In genomic region chr17:45318561-45319230, GRCh38 we compare ENCODE assay signal across 13 cellular contexts. TPM values are rescaled to one million over a fixed set of nuclear protein-coding genes. Genes with fewer than 3 reads are reported as not detected.
DNase-seq lines count a peak whose midpoint lies in the region; ATAC-seq and TF ChIP-seq lines count a peak whose summit lies in the region.
"Had no signal": no experiment of that assay in that cellular context is flagged by ENCODE, and none has a peak within 500 bp of the region (broad histone marks: within the 10 kb centered on the region; RNA-seq: fewer than 3 reads in every experiment).

No MANE protein-coding gene starts in this region.

- no peak for ATAC-seq in HG02798 (IDR thresholded peaks at IDR 0.05; ENCODE audit: poor library complexity, unreplicated experiment)
- ATAC-seq: body of pancreas, gastrocnemius medialis had no signal

- H3K9me3 ChIP-seq in OCI-LY7 (ENCODE audit: low read length) (no peaks in the 10 kb centered on the region), colonic mucosa (no peaks in the 10 kb centered on the region)
- H3K9me3 ChIP-seq: body of pancreas, gastrocnemius medialis had no signal

- POLR2A ChIA-PET in OCI-LY7 (lab: Charles Lee), result interaction anchor here (0.8 kb wide), 1 partner anchor 93 kb away, joined by 3 read pairs; no protein-coding TSS in a partner anchor

- intact Hi-C loops in Calu3 (cut with micrococcal nuclease; ENCODE audit: unreplicated experiment) (no loop called here), OCI-LY7 (cut with micrococcal nuclease; ENCODE audit: unreplicated experiment) (loop anchor here (5.0 kb wide), 1 partner anchor 91 kb away; no protein-coding TSS in a partner anchor), colonic mucosa (cut with DNase I) (no loop called here)

- no peak overlapping the region; the same call in 1 of the 2 replicates for H2AFZ ChIP-seq in OCI-LY7 (ENCODE audit: low read length)

- H3K4me3 Mint-ChIP-seq in Calu3 (ENCODE audit: low read depth, unreplicated experiment), result peak overlapping the region; percentile 2
- H3K4me3 Mint-ChIP-seq in progenitor cell of endocrine pancreas (ENCODE audit: low read depth), result peak overlapping the region; percentile 7

- H3K4me2 ChIP-seq in OCI-LY7 (ENCODE audit: low read length), result peak overlapping the region; percentile 84

- H3K79me2 ChIP-seq in OCI-LY7 (ENCODE audit: insufficient read depth, low read depth, low read length), result peaks cover 27% of the 10 kb centered on the region

- H3K4me1 ChIP-seq in OCI-LY7 (ENCODE audit: insufficient read depth, low read length, poor library complexity, severe bottlenecking), result peaks cover 22% of the 10 kb centered on the region
- H3K4me1 ChIP-seq in colonic mucosa, result peaks cover 25% of the 10 kb centered on the region

- CTCF ChIA-PET in Calu3 (lab: Charles Lee), result interaction anchor here (0.7 to 1.9 kb wide), 6 partner anchors 18 to 170 kb away, joined by 3 to 6 read pairs (median 4); partner anchors contain the start of gene HEXIM1
- CTCF ChIA-PET in OCI-LY7 (lab: Charles Lee; ENCODE audit: unreplicated experiment), result no interaction called here

- no peaks in the 10 kb centered on the region for H3K9me2 ChIP-seq in OCI-LY7 (ENCODE audit: insufficient read depth, low read length)

- H3K27me3 ChIP-seq in colonic mucosa, result no peaks in the 10 kb centered on the region
- H3K27me3 ChIP-seq: body of pancreas, gastrocnemius medialis had no signal

- H3K36me3 Mint-ChIP-seq in Calu3 (ENCODE audit: insufficient read depth, unreplicated experiment), result peaks cover 44% of the 10 kb centered on the region
- no peaks in the 10 kb centered on the region for H3K36me3 Mint-ChIP-seq in progenitor cell of endocrine pancreas (ENCODE audit: insufficient read depth)

- no peak for TF ChIP-seq CTCF in Calu3 (IDR thresholded peaks at IDR 0.05; ENCODE audit: unreplicated experiment)
- TF ChIP-seq CTCF in OCI-LY7 (conservative IDR thresholded peaks at IDR 0.05; ENCODE audit: low read length), result no peak
- TF ChIP-seq CTCF in colonic mucosa (IDR thresholded peaks at IDR 0.05), result no peak
- no peak for TF ChIP-seq CTCF in progenitor cell of endocrine pancreas (IDR thresholded peaks at IDR 0.05; ENCODE audit: unreplicated experiment)

- peak overlapping the region in 1 of 2 donors; percentile 55 for H3K9ac ChIP-seq in colonic mucosa (ENCODE audit: low read depth in 2 of 2, low read length in 2 of 2)

- H3K9me3 Mint-ChIP-seq in Calu3 (ENCODE audit: low read depth, unreplicated experiment) (no peaks in the 10 kb centered on the region), progenitor cell of endocrine pancreas (ENCODE audit: low read depth) (no peaks in the 10 kb centered on the region)

- DNase-seq in Calu3 (no peak), OCI-LY7 (ENCODE audit: low spot score) (no peak), colonic mucosa (peak; percentile 65), progenitor cell of endocrine pancreas (ENCODE audit: low spot score, unreplicated experiment) (no peak), NCI-H524 treated with DMSO at 0.1 percent for 48 hours (lab: John Stamatoyannopoulos, UW) (no peak)
- DNase-seq in activated effector memory CD4-positive, alpha-beta T cell treated with anti-CD3 and anti-CD28 coated beads, Interleukin-2, amount 50 U/mL, for 16 hours, result no peak
- DNase-seq: activated CD4-positive, CD25-positive, alpha-beta regulatory T cell treated with anti-CD3 and anti-CD28 coated beads, Interleukin-2, amount 50 U/mL, for 72 hours; gastrocnemius medialis; stimulated activated CD4-positive, alpha-beta T cell treated with anti-CD3 and anti-CD28 coated beads, Interleukin-1b, Interleukin-23, amount 100 ng/mL, for 48 hours had no signal

- peaks cover 5% of the 10 kb centered on the region; the same call in 1 of the 2 replicates for H4K20me1 ChIP-seq in OCI-LY7 (ENCODE audit: insufficient read depth, low read length)

- H3K27ac ChIP-seq in OCI-LY7 (ENCODE audit: low read depth, low read length, poor library complexity, severe bottlenecking) (no peak overlapping the region), colonic mucosa (peak overlapping the region; percentile 98)

- H3K27ac Mint-ChIP-seq in Calu3 (ENCODE audit: unreplicated experiment) (peak overlapping the region; percentile 34), progenitor cell of endocrine pancreas (peak overlapping the region; percentile 5)

- H3K4me3 ChIP-seq in OCI-LY7 (ENCODE audit: low read depth, low read length, poor library complexity, severe bottlenecking), result no peak overlapping the region
- no peak overlapping the region for H3K4me3 ChIP-seq in colonic mucosa
- H3K4me3 ChIP-seq: body of pancreas had no signal

- H3K36me3 ChIP-seq in OCI-LY7 (ENCODE audit: insufficient read depth, low read length) (no peaks in the 10 kb centered on the region), colonic mucosa (no peaks in the 10 kb centered on the region)
- H3K36me3 ChIP-seq: gastrocnemius medialis had no signal

- no TSS peak for BruUV-seq in Calu3 (replicated peaks; lab: Mats Ljungman, UMichigan)
- no TSS peak for BruUV-seq in OCI-LY7 (replicated peaks; lab: Mats Ljungman, UMichigan)

- H3K4me1 Mint-ChIP-seq in Calu3 (ENCODE audit: low read depth, unreplicated experiment) (peaks cover 73% of the 10 kb centered on the region), progenitor cell of endocrine pancreas (ENCODE audit: low read depth) (peaks cover 24% of the 10 kb centered on the region)

- H3K27me3 Mint-ChIP-seq in Calu3 (ENCODE audit: unreplicated experiment), result no peaks in the 10 kb centered on the region
- H3K27me3 Mint-ChIP-seq in progenitor cell of endocrine pancreas, result peaks cover 20% of the 10 kb centered on the region

RNA-seq across cellular contexts. Expression of gene MAP3K14, which starts 1.9 kb away (rescaled TPM):
- total RNA-seq in Calu3 (2022) (26.7 and 33.2 TPM in 2 replicates), OCI-LY7 (2022) (21.2 and 22.8 TPM in 2 replicates), colonic mucosa (10 to 100 TPM; 11.1 to 15.0 TPM), progenitor cell of endocrine pancreas (7.8 and 8.7 TPM in 2 replicates)
- total RNA-seq in OCI-LY7 (2014; rRNA removed; shearing (Covaris generic)), result 7.1 and 12.3 TPM in 2 replicates

RNA-seq across cellular contexts. Expression of gene SPATA32, which starts 56.8 kb away (rescaled TPM):
- total RNA-seq in Calu3 (2022), result 0.85 and 0.88 TPM in 2 replicates
- total RNA-seq in OCI-LY7 (2014; rRNA removed; shearing (Covaris generic)), result 0.41 TPM in 1 of 2 replicates, not detected in the other
- 0.18 TPM in 1 of 2 replicates, not detected in the other for total RNA-seq in OCI-LY7 (2022)
- total RNA-seq in colonic mucosa, result not detected
- total RNA-seq in progenitor cell of endocrine pancreas, result 0.24 TPM in 1 of 2 replicates, not detected in the other
- total RNA-seq: gastrocnemius medialis, mucosa of gallbladder, temporal lobe had no signal
